In genomic region chr11:17266781-17267180, GRCh38 we compare ENCODE assay signal across 5 cellular contexts.
"Had no signal": no experiment of that assay in that cellular context is flagged by ENCODE, and none has a peak within 500 bp of the region (broad histone marks: within the 10 kb centered on the region; RNA-seq: fewer than 3 reads in every experiment).

No MANE protein-coding gene starts in this region.

- H3K36me3 ChIP-seq: HAP-1 had no signal

- H3K4me3 ChIP-seq: GM23248, HAP-1, K562 had no signal

- H3K27ac ChIP-seq: GM23248 had no signal

- DNase-seq: GM23248, GOT3, H7 had no signal

- FAIRE-seq: K562 had no signal

- H3K9me3 ChIP-seq: HAP-1 had no signal
